In the genomic region with DNA sequence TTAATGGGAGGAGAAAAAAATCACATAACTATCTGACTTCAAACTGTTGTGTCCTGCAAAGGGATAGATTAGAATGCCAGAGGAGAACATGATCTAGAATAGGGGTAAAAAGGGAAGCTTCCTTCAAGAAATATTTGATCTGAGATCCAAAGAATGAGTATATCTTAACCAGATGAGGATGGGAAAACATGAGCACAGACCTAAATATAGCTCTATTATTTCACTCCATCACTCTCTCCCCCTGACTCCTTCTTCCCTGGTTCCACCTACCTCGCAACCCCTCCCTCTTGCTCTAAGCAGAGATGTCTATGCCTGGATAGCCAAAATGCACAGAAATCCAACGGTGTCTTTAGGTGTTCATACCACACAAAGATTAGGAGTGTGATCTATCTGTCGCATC, we compare ENCODE assay signal across 17 cellular contexts. TPM values are rescaled to one million over a fixed set of nuclear protein-coding genes. Genes with fewer than 3 reads are reported as not detected.
DNase-seq lines count a peak whose midpoint lies in the region; ATAC-seq and TF ChIP-seq lines count a peak whose summit lies in the region.
"Had no signal": no experiment of that assay in that cellular context is flagged by ENCODE, and none has a peak within 500 bp of the region (broad histone marks: within the 10 kb centered on the region; RNA-seq: fewer than 3 reads in every experiment).

No MANE protein-coding gene starts in this region.

- H3K9me3 ChIP-seq in heart left ventricle (no peaks in the 10 kb centered on the region), HEK293 (ENCODE audit: control insufficient read depth, insufficient read depth, low read depth, low read length) (no peaks in the 10 kb centered on the region), T-helper 17 cell (ENCODE audit: control insufficient read depth, low read length, poor library complexity, severe bottlenecking) (no peaks in the 10 kb centered on the region)
- H3K9me3 ChIP-seq: HAP-1 had no signal

- POLR2A ChIA-PET in HEK293 (lab: Yijun Ruan, JAX): no interaction called here

- no peaks in the 10 kb centered on the region for H3K27me3 ChIP-seq in heart left ventricle

- intact Hi-C loops in heart left ventricle (cut with DNase I): no loop called here
- intact Hi-C loops in Right ventricle myocardium inferior (cut with DNase I): no loop called here

- H3K4me1 Mint-ChIP-seq in T-helper 17 cell: no peaks in the 10 kb centered on the region
- H3K4me1 Mint-ChIP-seq: CD4-positive, alpha-beta memory T cell had no signal

- H3K36me3 Mint-ChIP-seq in T-helper 17 cell (ENCODE audit: low read depth): no peaks in the 10 kb centered on the region

- H3K27me3 Mint-ChIP-seq in T-helper 17 cell: no peaks in the 10 kb centered on the region

- H3K36me3 ChIP-seq in heart left ventricle (peaks cover 0 to 9% (median 0%) of the 10 kb centered on the region in 9 donors), HEK293 (ENCODE audit: control insufficient read depth in 2 of 2, insufficient read depth in 1 of 2, low read length in 2 of 2) (no peaks in the 10 kb centered on the region)
- H3K36me3 ChIP-seq: HAP-1 had no signal

- H3K4me3 ChIP-seq in heart left ventricle (no peak overlapping the region), HEK293 (ENCODE audit: low read depth, low read length) (no peak overlapping the region)
- H3K4me3 ChIP-seq: HAP-1 had no signal

- H3K27ac ChIP-seq in heart left ventricle (no peak overlapping the region), HEK293 (ENCODE audit: extremely low read depth, low read depth, low read length) (no peak overlapping the region)

- 88 to 95% (median 92%) methylated on average over 3 of the region's 3 CpGs for WGBS in heart left ventricle, 4 donors

- H3K4me1 ChIP-seq in heart left ventricle (peaks cover 0 to 7% (median 0%) of the 10 kb centered on the region in 12 donors), HEK293 (ENCODE audit: control insufficient read depth, insufficient read depth, low read length) (peaks cover 19% of the 10 kb centered on the region)

- peak in 3 of 4 donors; percentile 31 to 70 (median 63) for ATAC-seq in heart left ventricle
- ATAC-seq in Right ventricle myocardium inferior: no peak
- no peak for ATAC-seq in T-helper 17 cell

- H3K27ac Mint-ChIP-seq in T-helper 17 cell: peak overlapping the region; percentile 24
- H3K27ac Mint-ChIP-seq: CD4-positive, alpha-beta memory T cell had no signal

- TF ChIP-seq POLR2A in heart left ventricle (IDR thresholded peaks at IDR 0.05): no peak

- TF ChIP-seq CTCF in heart left ventricle (IDR thresholded peaks at IDR 0.05) (no peak), HEK293 (tag by site-specific recombination; IDR thresholded peaks at IDR 0.05) (no peak)

- no peak overlapping the region for H3K4me3 Mint-ChIP-seq in T-helper 17 cell
- H3K4me3 Mint-ChIP-seq: CD4-positive, alpha-beta memory T cell had no signal

- CTCF ChIA-PET in HEK293 (lab: Yijun Ruan, JAX): interaction anchor here (0.5 to 0.7 kb wide), 4 partner anchors 61 to 888 kb away, joined by 3 to 4 read pairs (median 4); no protein-coding TSS in a partner anchor

- DNase-seq in heart left ventricle (no peak), Right ventricle myocardium inferior (ENCODE audit: missing footprints) (no peak), T-helper 17 cell (no peak), 8988T (no peak), NCI-H1105 treated with DMSO at 0.1 percent for 48 hours (lab: John Stamatoyannopoulos, UW) (no peak), NCI-H2107 (lab: John Stamatoyannopoulos, UW) (no peak)
- DNase-seq: C1 segment of cervical spinal cord; Calu3; CD4-positive, alpha-beta memory T cell; COR-L47; DMS53; DMS79 treated with DMSO at 0.1 percent for 48 hours; GF-D8; GOT3 had no signal

TF ChIP-seq in HEK293, 187 proteins besides CTCF, POLR2A, EP300 and RAD21:
- TF ChIP-seq, protein P1, sequence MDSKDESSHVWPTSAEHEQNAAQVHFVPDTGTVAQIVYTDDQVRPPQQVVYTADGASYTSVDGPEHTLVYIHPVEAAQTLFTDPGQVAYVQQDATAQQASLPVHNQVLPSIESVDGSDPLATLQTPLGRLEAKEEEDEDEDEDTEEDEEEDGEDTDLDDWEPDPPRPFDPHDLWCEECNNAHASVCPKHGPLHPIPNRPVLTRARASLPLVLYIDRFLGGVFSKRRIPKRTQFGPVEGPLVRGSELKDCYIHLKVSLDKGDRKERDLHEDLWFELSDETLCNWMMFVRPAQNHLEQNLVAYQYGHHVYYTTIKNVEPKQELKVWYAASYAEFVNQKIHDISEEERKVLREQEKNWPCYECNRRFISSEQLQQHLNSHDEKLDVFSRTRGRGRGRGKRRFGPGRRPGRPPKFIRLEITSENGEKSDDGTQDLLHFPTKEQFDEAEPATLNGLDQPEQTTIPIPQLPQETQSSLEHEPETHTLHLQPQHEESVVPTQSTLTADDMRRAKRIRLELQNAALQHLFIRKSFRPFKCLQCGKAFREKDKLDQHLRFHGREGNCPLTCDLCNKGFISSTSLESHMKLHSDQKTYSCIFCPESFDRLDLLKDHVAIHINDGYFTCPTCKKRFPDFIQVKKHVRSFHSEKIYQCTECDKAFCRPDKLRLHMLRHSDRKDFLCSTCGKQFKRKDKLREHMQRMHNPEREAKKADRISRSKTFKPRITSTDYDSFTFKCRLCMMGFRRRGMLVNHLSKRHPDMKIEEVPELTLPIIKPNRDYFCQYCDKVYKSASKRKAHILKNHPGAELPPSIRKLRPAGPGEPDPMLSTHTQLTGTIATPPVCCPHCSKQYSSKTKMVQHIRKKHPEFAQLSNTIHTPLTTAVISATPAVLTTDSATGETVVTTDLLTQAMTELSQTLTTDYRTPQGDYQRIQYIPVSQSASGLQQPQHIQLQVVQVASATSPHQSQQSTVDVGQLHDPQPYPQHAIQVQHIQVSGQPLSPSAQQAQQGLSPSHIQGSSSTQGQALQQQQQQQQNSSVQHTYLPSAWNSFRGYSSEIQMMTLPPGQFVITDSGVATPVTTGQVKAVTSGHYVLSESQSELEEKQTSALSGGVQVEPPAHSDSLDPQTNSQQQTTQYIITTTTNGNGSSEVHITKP (tag by site-specific recombination; IDR thresholded peaks at IDR 0.05): peak; percentile 58; the same call in 1 of the 2 replicates
- no peak for TF ChIP-seq HOXA7 (CRISPR knock-in tag; IDR thresholded peaks at IDR 0.05; ENCODE audit: borderline replicate concordance)

RNA-seq across cellular contexts. Expression of a gene that starts 36.4 kb away (rescaled TPM):
- 10 to 100 TPM in 4 of 9 donors, 1 to 10 TPM in 5; 1.5 to 27.8 (median 9.9) TPM for total RNA-seq in heart left ventricle
- 10 to 100 TPM in 1 of 2 donors, 1 to 10 TPM in 1; 1.6 to 17.5 TPM for polyA plus RNA-seq in heart left ventricle
- total RNA-seq in Right ventricle myocardium inferior: 3.9 TPM
- total RNA-seq in T-helper 17 cell: 10 to 100 TPM; 48.2 to 51.3 TPM
- total RNA-seq: G401 had no signal

RNA-seq across cellular contexts. Expression of a gene that starts 48.4 kb away (rescaled TPM):
- total RNA-seq in heart left ventricle (10 to 100 TPM; 15.4 to 29.1 (median 23.7) TPM), Right ventricle myocardium inferior (25.0 TPM), T-helper 17 cell (10 to 100 TPM; 27.1 to 33.2 TPM)
- 10 to 100 TPM in 1 of 2 donors, 1 to 10 TPM in 1; 5.8 to 10.5 TPM for polyA plus RNA-seq in heart left ventricle

Comparison
In these comparisons a context has a peak if more than half of its experiments do, and no peak if none do; other contexts are left out.
1. ATAC-seq: peak in heart left ventricle (3 of 4); none in Right ventricle myocardium inferior (single experiment) and T-helper 17 cell (single experiment).